In the genomic region with DNA sequence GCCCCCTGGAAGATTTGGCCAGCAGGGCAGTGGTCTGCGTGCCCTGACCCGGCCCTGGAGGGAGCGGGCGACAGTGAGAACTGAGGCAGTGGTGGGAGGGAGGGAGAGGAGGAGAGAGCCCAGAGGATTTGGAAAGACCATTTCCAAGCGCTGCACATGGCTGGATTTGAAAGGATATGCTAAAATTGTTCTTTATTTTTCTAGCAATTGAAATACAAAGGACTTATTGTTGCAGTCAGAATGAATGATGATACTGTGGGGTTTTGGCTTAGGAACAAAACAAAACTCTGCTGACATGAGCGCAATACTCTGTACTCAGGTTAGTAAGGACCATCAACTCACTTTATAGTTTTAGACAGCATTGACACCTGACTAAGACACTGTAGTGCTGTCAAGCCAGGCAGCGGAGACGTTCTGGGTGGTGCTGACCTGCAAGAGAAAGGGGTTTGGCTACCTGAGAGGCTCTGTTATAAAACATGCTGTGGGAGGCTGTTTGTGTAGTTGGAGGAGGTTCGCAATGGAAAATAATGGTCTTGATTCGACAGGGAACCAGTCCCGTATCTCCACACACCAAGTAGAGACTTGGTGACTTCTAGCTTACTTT, we compare ENCODE assay signal across 1 cellular context.
TF ChIP-seq lines count a peak whose summit lies in the region.

No MANE protein-coding gene starts in this region.

TF ChIP-seq in GM23338, 12 proteins besides CTCF, POLR2A, EP300 and RAD21 (continued from another document):
- TF ChIP-seq, protein P1, sequence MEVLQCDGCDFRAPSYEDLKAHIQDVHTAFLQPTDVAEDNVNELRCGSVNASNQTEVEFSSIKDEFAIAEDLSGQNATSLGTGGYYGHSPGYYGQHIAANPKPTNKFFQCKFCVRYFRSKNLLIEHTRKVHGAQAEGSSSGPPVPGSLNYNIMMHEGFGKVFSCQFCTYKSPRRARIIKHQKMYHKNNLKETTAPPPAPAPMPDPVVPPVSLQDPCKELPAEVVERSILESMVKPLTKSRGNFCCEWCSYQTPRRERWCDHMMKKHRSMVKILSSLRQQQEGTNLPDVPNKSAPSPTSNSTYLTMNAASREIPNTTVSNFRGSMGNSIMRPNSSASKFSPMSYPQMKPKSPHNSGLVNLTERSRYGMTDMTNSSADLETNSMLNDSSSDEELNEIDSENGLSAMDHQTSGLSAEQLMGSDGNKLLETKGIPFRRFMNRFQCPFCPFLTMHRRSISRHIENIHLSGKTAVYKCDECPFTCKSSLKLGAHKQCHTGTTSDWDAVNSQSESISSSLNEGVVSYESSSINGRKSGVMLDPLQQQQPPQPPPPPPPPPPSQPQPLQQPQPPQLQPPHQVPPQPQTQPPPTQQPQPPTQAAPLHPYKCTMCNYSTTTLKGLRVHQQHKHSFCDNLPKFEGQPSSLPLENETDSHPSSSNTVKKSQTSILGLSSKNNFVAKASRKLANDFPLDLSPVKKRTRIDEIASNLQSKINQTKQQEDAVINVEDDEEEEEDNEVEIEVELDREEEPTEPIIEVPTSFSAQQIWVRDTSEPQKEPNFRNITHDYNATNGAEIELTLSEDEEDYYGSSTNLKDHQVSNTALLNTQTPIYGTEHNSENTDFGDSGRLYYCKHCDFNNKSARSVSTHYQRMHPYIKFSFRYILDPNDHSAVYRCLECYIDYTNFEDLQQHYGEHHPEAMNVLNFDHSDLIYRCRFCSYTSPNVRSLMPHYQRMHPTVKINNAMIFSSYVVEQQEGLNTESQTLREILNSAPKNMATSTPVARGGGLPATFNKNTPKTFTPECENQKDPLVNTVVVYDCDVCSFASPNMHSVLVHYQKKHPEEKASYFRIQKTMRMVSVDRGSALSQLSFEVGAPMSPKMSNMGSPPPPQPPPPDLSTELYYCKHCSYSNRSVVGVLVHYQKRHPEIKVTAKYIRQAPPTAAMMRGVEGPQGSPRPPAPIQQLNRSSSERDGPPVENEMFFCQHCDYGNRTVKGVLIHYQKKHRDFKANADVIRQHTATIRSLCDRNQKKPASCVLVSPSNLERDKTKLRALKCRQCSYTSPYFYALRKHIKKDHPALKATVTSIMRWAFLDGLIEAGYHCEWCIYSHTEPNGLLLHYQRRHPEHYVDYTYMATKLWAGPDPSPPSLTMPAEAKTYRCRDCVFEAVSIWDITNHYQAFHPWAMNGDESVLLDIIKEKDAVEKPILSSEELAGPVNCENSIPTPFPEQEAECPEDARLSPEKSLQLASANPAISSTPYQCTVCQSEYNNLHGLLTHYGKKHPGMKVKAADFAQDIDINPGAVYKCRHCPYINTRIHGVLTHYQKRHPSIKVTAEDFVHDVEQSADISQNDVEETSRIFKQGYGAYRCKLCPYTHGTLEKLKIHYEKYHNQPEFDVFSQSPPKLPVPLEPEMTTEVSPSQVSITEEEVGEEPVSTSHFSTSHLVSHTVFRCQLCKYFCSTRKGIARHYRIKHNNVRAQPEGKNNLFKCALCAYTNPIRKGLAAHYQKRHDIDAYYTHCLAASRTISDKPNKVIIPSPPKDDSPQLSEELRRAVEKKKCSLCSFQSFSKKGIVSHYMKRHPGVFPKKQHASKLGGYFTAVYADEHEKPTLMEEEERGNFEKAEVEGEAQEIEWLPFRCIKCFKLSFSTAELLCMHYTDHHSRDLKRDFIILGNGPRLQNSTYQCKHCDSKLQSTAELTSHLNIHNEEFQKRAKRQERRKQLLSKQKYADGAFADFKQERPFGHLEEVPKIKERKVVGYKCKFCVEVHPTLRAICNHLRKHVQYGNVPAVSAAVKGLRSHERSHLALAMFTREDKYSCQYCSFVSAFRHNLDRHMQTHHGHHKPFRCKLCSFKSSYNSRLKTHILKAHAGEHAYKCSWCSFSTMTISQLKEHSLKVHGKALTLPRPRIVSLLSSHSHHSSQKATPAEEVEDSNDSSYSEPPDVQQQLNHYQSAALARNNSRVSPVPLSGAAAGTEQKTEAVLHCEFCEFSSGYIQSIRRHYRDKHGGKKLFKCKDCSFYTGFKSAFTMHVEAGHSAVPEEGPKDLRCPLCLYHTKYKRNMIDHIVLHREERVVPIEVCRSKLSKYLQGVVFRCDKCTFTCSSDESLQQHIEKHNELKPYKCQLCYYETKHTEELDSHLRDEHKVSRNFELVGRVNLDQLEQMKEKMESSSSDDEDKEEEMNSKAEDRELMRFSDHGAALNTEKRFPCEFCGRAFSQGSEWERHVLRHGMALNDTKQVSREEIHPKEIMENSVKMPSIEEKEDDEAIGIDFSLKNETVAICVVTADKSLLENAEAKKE (CRISPR knock-in tag; IDR thresholded peaks at IDR 0.05), result no peak
- TF ChIP-seq ZNF114 (CRISPR knock-in tag; IDR thresholded peaks at IDR 0.05) (no peak), ZNF331 (CRISPR knock-in tag; IDR thresholded peaks at IDR 0.05; ENCODE audit: low read depth) (no peak)
